ENCODE assay signal across 1 cellular context in the genomic region with DNA sequence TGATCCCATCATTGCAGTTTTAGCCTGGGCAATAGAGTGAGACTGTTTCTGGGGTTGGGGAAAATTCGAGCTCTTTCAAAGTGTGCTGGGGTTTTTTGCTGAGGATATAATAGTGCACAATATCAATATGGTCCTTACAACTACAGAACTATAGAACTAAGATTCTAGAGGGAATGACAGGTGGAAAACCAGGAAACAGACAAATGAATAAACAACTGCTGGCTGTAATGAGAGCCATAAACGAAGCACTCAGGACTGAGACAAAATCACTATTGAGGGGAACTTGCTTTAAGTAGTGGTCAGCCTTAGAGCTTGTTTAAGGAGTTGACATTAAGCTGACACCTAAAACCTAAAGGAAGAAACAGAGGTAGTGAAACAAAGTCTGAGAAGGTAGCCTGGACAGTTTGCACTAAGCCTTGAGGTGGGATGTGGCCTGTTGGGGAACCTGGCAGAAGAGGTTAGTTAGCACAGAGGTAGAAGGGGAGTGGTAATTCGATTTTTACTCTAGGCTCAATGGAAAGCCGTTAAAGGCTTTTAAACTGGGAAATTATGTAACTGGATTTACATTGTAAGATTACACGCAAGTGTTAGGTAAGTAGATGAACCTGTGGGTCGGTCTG.
TF ChIP-seq lines count a peak whose summit lies in the region.

No MANE protein-coding gene starts in this region.

TF ChIP-seq in K562, 482 proteins besides CTCF, POLR2A, EP300 and RAD21 (continued from another document):
- TF ChIP-seq, protein P1, sequence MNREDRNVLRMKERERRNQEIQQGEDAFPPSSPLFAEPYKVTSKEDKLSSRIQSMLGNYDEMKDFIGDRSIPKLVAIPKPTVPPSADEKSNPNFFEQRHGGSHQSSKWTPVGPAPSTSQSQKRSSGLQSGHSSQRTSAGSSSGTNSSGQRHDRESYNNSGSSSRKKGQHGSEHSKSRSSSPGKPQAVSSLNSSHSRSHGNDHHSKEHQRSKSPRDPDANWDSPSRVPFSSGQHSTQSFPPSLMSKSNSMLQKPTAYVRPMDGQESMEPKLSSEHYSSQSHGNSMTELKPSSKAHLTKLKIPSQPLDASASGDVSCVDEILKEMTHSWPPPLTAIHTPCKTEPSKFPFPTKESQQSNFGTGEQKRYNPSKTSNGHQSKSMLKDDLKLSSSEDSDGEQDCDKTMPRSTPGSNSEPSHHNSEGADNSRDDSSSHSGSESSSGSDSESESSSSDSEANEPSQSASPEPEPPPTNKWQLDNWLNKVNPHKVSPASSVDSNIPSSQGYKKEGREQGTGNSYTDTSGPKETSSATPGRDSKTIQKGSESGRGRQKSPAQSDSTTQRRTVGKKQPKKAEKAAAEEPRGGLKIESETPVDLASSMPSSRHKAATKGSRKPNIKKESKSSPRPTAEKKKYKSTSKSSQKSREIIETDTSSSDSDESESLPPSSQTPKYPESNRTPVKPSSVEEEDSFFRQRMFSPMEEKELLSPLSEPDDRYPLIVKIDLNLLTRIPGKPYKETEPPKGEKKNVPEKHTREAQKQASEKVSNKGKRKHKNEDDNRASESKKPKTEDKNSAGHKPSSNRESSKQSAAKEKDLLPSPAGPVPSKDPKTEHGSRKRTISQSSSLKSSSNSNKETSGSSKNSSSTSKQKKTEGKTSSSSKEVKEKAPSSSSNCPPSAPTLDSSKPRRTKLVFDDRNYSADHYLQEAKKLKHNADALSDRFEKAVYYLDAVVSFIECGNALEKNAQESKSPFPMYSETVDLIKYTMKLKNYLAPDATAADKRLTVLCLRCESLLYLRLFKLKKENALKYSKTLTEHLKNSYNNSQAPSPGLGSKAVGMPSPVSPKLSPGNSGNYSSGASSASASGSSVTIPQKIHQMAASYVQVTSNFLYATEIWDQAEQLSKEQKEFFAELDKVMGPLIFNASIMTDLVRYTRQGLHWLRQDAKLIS (CRISPR knock-in tag; IDR thresholded peaks at IDR 0.05), result no peak
- TF ChIP-seq MBD2 (IDR thresholded peaks at IDR 0.05; ENCODE audit: borderline replicate concordance, low read depth) (no peak), SMARCC2 (IDR thresholded peaks at IDR 0.05; ENCODE audit: low read depth) (no peak), GABPB1 (CRISPR knock-in tag; IDR thresholded peaks at IDR 0.05) (no peak), ZNF551 (CRISPR knock-in tag; IDR thresholded peaks at IDR 0.05) (no peak), ELF1 (tag; IDR thresholded peaks at IDR 0.05) (no peak), NR4A1 (CRISPR knock-in tag; IDR thresholded peaks at IDR 0.05) (no peak), NR4A1 (tag; IDR thresholded peaks at IDR 0.05) (no peak), TRIM24 (IDR thresholded peaks at IDR 0.05) (no peak), NFRKB (IDR thresholded peaks at IDR 0.05; ENCODE audit: low read depth) (no peak), MTF1 (CRISPR knock-in tag; IDR thresholded peaks at IDR 0.05; ENCODE audit: borderline replicate concordance) (no peak), SNIP1 (IDR thresholded peaks at IDR 0.05; ENCODE audit: low read depth) (no peak), DNMT1 (IDR thresholded peaks at IDR 0.05) (no peak), TEAD2 (tag; IDR thresholded peaks at IDR 0.05) (no peak), ZNF79 (CRISPR knock-in tag; IDR thresholded peaks at IDR 0.05; ENCODE audit: low read depth) (no peak), ZNF655 (CRISPR knock-in tag; IDR thresholded peaks at IDR 0.05) (no peak)
- TF ChIP-seq, protein P2, sequence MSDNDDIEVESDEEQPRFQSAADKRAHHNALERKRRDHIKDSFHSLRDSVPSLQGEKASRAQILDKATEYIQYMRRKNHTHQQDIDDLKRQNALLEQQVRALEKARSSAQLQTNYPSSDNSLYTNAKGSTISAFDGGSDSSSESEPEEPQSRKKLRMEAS (CRISPR knock-in tag; IDR thresholded peaks at IDR 0.05), result no peak
